Comparison of ENCODE assay signal across 9 cellular contexts in the genomic region with DNA sequence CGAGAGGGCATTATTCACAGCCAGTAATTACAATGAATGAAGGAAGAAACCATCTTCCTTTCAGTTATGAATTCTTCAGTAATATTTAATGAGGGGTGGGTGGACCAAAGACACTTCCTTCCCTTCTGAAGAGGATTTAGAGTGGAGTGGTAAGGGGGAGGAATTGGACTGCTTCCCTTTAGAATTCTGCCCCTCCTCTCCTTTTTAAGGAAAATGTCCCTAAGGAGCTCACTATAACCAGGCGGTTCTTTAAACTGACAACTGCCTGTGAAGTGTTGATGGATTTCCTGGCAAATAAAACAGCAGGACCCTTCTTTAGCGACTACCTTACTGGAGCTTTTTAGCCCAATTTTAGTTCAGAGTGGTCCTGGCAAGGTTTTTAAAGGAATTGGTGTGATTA.
DNase-seq lines count a peak whose midpoint lies in the region; ATAC-seq and TF ChIP-seq lines count a peak whose summit lies in the region.
"Had no signal": no experiment of that assay in that cellular context is flagged by ENCODE, and none has a peak within 500 bp of the region (broad histone marks: within the 10 kb centered on the region; RNA-seq: fewer than 3 reads in every experiment).

No MANE protein-coding gene starts in this region.

- no peak overlapping the region for H3K9ac ChIP-seq in neuronal stem cell (ENCODE audit: low read depth, low read length, poor library complexity)

- no peak overlapping the region for H2AK5ac ChIP-seq in neuronal stem cell (ENCODE audit: low read depth, low read length)

- peaks cover 20% of the 10 kb centered on the region for H3F3A ChIP-seq in DOHH2 (ENCODE audit: control insufficient read depth, insufficient read depth)

- no peak for TF ChIP-seq POLR2A in GM18505 (IDR thresholded peaks at IDR 0.05; ENCODE audit: borderline replicate concordance, extremely low read depth, insufficient read depth, insufficient read length)

- H2AFZ ChIP-seq in neuronal stem cell (ENCODE audit: low read length) = peak overlapping the region; percentile 35

- H3K4ac ChIP-seq in neuronal stem cell (ENCODE audit: low read length) = no peak overlapping the region

- no peak overlapping the region for H3K4me3 Mint-ChIP-seq in chondrocyte (ENCODE audit: unreplicated experiment)

- H3K4me3 ChIP-seq in DOHH2 (ENCODE audit: low read length) (peak overlapping the region; percentile 67), neuronal stem cell (ENCODE audit: low read length in 2 of 2) (no peak overlapping the region)

- no peaks in the 10 kb centered on the region for H3K79me1 ChIP-seq in neuronal stem cell (ENCODE audit: low read depth, low read length)

- H3K27me3 Mint-ChIP-seq in chondrocyte (ENCODE audit: low read depth) = no peaks in the 10 kb centered on the region

- no peaks in the 10 kb centered on the region for H3K36me3 Mint-ChIP-seq in chondrocyte (ENCODE audit: low read depth)

- H2BK12ac ChIP-seq in neuronal stem cell (ENCODE audit: low read length) = no peak overlapping the region

- H3K18ac ChIP-seq in neuronal stem cell (ENCODE audit: low read length) = no peak overlapping the region

- H3K9me3 ChIP-seq in DOHH2 (ENCODE audit: control insufficient read depth, insufficient read depth, low read length) (no peaks in the 10 kb centered on the region), neuronal stem cell (replicated peaks in 1 of 2; ENCODE audit: control insufficient read depth in 2 of 2, insufficient read depth in 1 of 2, low read depth in 1 of 2, low read length in 2 of 2) (no peaks in the 10 kb centered on the region)

- no peak overlapping the region for H4K91ac ChIP-seq in neuronal stem cell (ENCODE audit: low read depth, low read length, poor library complexity)

- H3K79me2 ChIP-seq in DOHH2 (ENCODE audit: control insufficient read depth, low read length) = peaks cover 86% of the 10 kb centered on the region

- no peaks in the 10 kb centered on the region for H3K27me3 ChIP-seq in DOHH2 (ENCODE audit: control insufficient read depth, low read length)
- H3K27me3 ChIP-seq in neuronal stem cell (ENCODE audit: control insufficient read depth in 3 of 3, insufficient read depth in 3 of 3, low read depth in 1 of 3, low read length in 3 of 3) = no peaks in the 10 kb centered on the region

- peak overlapping the region; percentile 66 for H3K27ac ChIP-seq in DOHH2 (ENCODE audit: low read depth, low read length)
- no peak overlapping the region for H3K27ac ChIP-seq in neuronal stem cell (replicated peaks; ENCODE audit: low read length)

- H3K9me2 ChIP-seq in DOHH2 (replicated peaks; ENCODE audit: control insufficient read depth, low read length) = no peaks in the 10 kb centered on the region

- H3K36me3 ChIP-seq in DOHH2 (ENCODE audit: control insufficient read depth, low read length) (no peaks in the 10 kb centered on the region), neuronal stem cell (replicated peaks in 1 of 2; ENCODE audit: control insufficient read depth in 2 of 2, insufficient read depth in 2 of 2, low read length in 2 of 2) (no peaks in the 10 kb centered on the region)

- no peak overlapping the region for H2BK120ac ChIP-seq in neuronal stem cell (ENCODE audit: low read depth, low read length)

- no peak overlapping the region for H4K8ac ChIP-seq in neuronal stem cell (ENCODE audit: low read depth, low read length)

- no peak overlapping the region for H2BK15ac ChIP-seq in neuronal stem cell (ENCODE audit: low read length)

- peak overlapping the region; percentile 75 for H3K27ac Mint-ChIP-seq in chondrocyte (ENCODE audit: unreplicated experiment)

- H3K4me2 ChIP-seq in DOHH2 (ENCODE audit: low read length) (peak overlapping the region; percentile 74), neuronal stem cell (ENCODE audit: insufficient read depth, low read length, poor library complexity, severe bottlenecking) (no peak overlapping the region)

- no CpG with 5 or more reads among the region's 3 CpGs for WGBS in neuronal stem cell (ENCODE audit: extremely low coverage in 2 of 2, insufficient read length in 2 of 2, insufficient replicate concordance in 1 of 2), 2 donors

- no peaks in the 10 kb centered on the region for H4K20me1 ChIP-seq in DOHH2 (ENCODE audit: control insufficient read depth, insufficient read depth, low read depth, low read length)

- no peak overlapping the region for H3K23ac ChIP-seq in neuronal stem cell (ENCODE audit: low read depth, low read length, poor library complexity)

- H3K14ac ChIP-seq in neuronal stem cell (ENCODE audit: low read length) = no peak overlapping the region

- peak; percentile 48 for DNase-seq in NCI-H1694 (lab: John Stamatoyannopoulos, UW)
- no peak for DNase-seq in chondrocyte (ENCODE audit: low spot score)
- DNase-seq in neuronal stem cell (ENCODE audit: low spot score) = no peak
- no peak for DNase-seq in NCI-H1930 (lab: John Stamatoyannopoulos, UW)
- no peak for DNase-seq in NCI-H774 (lab: John Stamatoyannopoulos, UW)
- no peak for DNase-seq in superior temporal gyrus (ENCODE audit: extremely low spot score)
- DNase-seq: NCI-H1048 had no signal

- TF ChIP-seq CTCF in DOHH2 (IDR thresholded peaks at IDR 0.05; ENCODE audit: low read depth, low read length, poor library complexity, severe bottlenecking) = no peak
- no peak for TF ChIP-seq CTCF in chondrocyte (IDR thresholded peaks at IDR 0.05)

- peaks cover 80% of the 10 kb centered on the region for H3K4me1 Mint-ChIP-seq in chondrocyte (ENCODE audit: low read depth)

- ATAC-seq in GM18505 (IDR thresholded peaks at IDR 0.05; ENCODE audit: unreplicated experiment) = no peak

- H2BK5ac ChIP-seq in neuronal stem cell (ENCODE audit: low read length) = no peak overlapping the region

- no peaks in the 10 kb centered on the region for H3K9me3 Mint-ChIP-seq in chondrocyte (ENCODE audit: low read depth)

- H3K4me1 ChIP-seq in DOHH2 (ENCODE audit: control insufficient read depth, low read length) (peaks cover 94% of the 10 kb centered on the region), neuronal stem cell (ENCODE audit: control insufficient read depth in 2 of 2, insufficient read depth in 1 of 2, low read depth in 1 of 2, low read length in 2 of 2) (peaks cover 10 to 28% of the 10 kb centered on the region in 2 donors)
